Comparison of ENCODE assay signal across 11 cellular contexts in genomic region chr12:68591716-68592437, GRCh38. TPM values are rescaled to one million over a fixed set of nuclear protein-coding genes. Genes with fewer than 3 reads are reported as not detected.
DNase-seq lines count a peak whose midpoint lies in the region; ATAC-seq, FAIRE-seq and TF ChIP-seq lines count a peak whose summit lies in the region.
"Had no signal": no experiment of that assay in that cellular context is flagged by ENCODE, and none has a peak within 500 bp of the region (broad histone marks: within the 10 kb centered on the region; RNA-seq: fewer than 3 reads in every experiment).

No MANE protein-coding gene starts in this region.

- TF ChIP-seq CTCF in Loucy (conservative IDR thresholded peaks at IDR 0.05; ENCODE audit: low read length): no peak

- peaks cover 34% of the 10 kb centered on the region for H3K4me1 ChIP-seq in Loucy (ENCODE audit: insufficient read depth, low read length, poor library complexity, severe bottlenecking)

- H3F3A ChIP-seq in Loucy (ENCODE audit: low read depth): peaks cover 8% of the 10 kb centered on the region

- H3K79me2 ChIP-seq in Loucy (ENCODE audit: insufficient read depth, low read length): no peaks in the 10 kb centered on the region

- peak overlapping the region; percentile 69 for H3K4me2 ChIP-seq in Loucy (ENCODE audit: low read depth, low read length, poor library complexity, severe bottlenecking)

- POLR2A ChIA-PET in activated CD8-positive, alpha-beta T cell treated with anti-CD3 and anti-CD28 coated beads, Interleukin-2, amount 10 ng/mL, durations not matched to agents 7 days and 5 days (lab: Charles Lee): interaction anchor here (0.9 to 2.9 kb wide), 3 partner anchors 10 to 19 kb away, joined by 3 to 12 read pairs (median 3); partner anchors contain the start of gene RAP1B

- CTCF ChIA-PET in activated naive CD4-positive, alpha-beta T cell treated with anti-CD3 and anti-CD28 coated beads, Interleukin-2, amount 10 ng/mL, durations not matched to agents 7 days and 5 days (lab: Charles Lee): interaction anchor here (0.7 to 1.1 kb wide), 2 partner anchors 16 to 204 kb away, joined by 3 to 4 read pairs; no protein-coding TSS in a partner anchor
- CTCF ChIA-PET in activated CD8-positive, alpha-beta T cell treated with anti-CD3 and anti-CD28 coated beads, Interleukin-2, amount 10 ng/mL, durations not matched to agents 7 days and 5 days (lab: Charles Lee): interaction anchor here (1.2 to 1.3 kb wide), 2 partner anchors 52 to 369 kb away, joined by 3 to 4 read pairs; no protein-coding TSS in a partner anchor

- peak overlapping the region; percentile 94 for H3K27ac Mint-ChIP-seq in activated naive CD4-positive, alpha-beta T cell treated with anti-CD3 and anti-CD28 coated beads, Interleukin-2, amount 10 ng/mL, durations not matched to agents 7 days and 5 days
- peak overlapping the region; percentile 73 for H3K27ac Mint-ChIP-seq in activated CD8-positive, alpha-beta T cell treated with anti-CD3 and anti-CD28 coated beads, Interleukin-2, amount 10 ng/mL, durations not matched to agents 7 days and 5 days

- H3K9me3 Mint-ChIP-seq in activated naive CD4-positive, alpha-beta T cell treated with anti-CD3 and anti-CD28 coated beads, Interleukin-2, amount 10 ng/mL, durations not matched to agents 7 days and 5 days: peaks cover 29% of the 10 kb centered on the region
- H3K9me3 Mint-ChIP-seq in activated CD8-positive, alpha-beta T cell treated with anti-CD3 and anti-CD28 coated beads, Interleukin-2, amount 10 ng/mL, durations not matched to agents 7 days and 5 days (ENCODE audit: insufficient read depth): peaks cover 24% of the 10 kb centered on the region

- peak overlapping the region; percentile 49 for H3K4me3 ChIP-seq in Loucy (ENCODE audit: low read length, poor library complexity, severe bottlenecking)
- H3K4me3 ChIP-seq: dorsolateral prefrontal cortex, tibial nerve had no signal

- H3K36me3 Mint-ChIP-seq in activated naive CD4-positive, alpha-beta T cell treated with anti-CD3 and anti-CD28 coated beads, Interleukin-2, amount 10 ng/mL, durations not matched to agents 7 days and 5 days: peaks cover 30% of the 10 kb centered on the region
- peaks cover 33% of the 10 kb centered on the region for H3K36me3 Mint-ChIP-seq in activated CD8-positive, alpha-beta T cell treated with anti-CD3 and anti-CD28 coated beads, Interleukin-2, amount 10 ng/mL, durations not matched to agents 7 days and 5 days (ENCODE audit: low read depth)

- H3K4me1 Mint-ChIP-seq in activated naive CD4-positive, alpha-beta T cell treated with anti-CD3 and anti-CD28 coated beads, Interleukin-2, amount 10 ng/mL, durations not matched to agents 7 days and 5 days: peaks cover 57% of the 10 kb centered on the region
- H3K4me1 Mint-ChIP-seq in activated CD8-positive, alpha-beta T cell treated with anti-CD3 and anti-CD28 coated beads, Interleukin-2, amount 10 ng/mL, durations not matched to agents 7 days and 5 days (ENCODE audit: low read depth): peaks cover 47% of the 10 kb centered on the region

- peak; percentile 75 for ATAC-seq in activated CD8-positive, alpha-beta T cell treated with anti-CD3 and anti-CD28 coated beads, Interleukin-2, amount 10 ng/mL, durations not matched to agents 7 days and 5 days
- ATAC-seq in stimulated activated naive CD8-positive, alpha-beta T cell treated with anti-CD3 and anti-CD28 coated beads, Interleukin-15, Interleukin-2, amounts not matched to agents 100 U/mL and 50 U/mL, for 24 hours: peak; percentile 11

- H3K9me2 ChIP-seq in Loucy (replicated peaks; ENCODE audit: low read depth, low read length): no peaks in the 10 kb centered on the region

- H3K9me3 ChIP-seq in Loucy (ENCODE audit: insufficient read depth, low read depth, low read length): peaks cover 14% of the 10 kb centered on the region; the same call in 1 of the 2 replicates

- H3K9ac ChIP-seq in Loucy (ENCODE audit: low read depth, low read length, poor library complexity, severe bottlenecking): no peak overlapping the region

- H3K4me3 Mint-ChIP-seq in activated naive CD4-positive, alpha-beta T cell treated with anti-CD3 and anti-CD28 coated beads, Interleukin-2, amount 10 ng/mL, durations not matched to agents 7 days and 5 days: peak overlapping the region; percentile 23
- H3K4me3 Mint-ChIP-seq in activated CD8-positive, alpha-beta T cell treated with anti-CD3 and anti-CD28 coated beads, Interleukin-2, amount 10 ng/mL, durations not matched to agents 7 days and 5 days: peak overlapping the region; percentile 42

- H3K27me3 ChIP-seq in Loucy (ENCODE audit: insufficient read depth, low read length, poor library complexity, severe bottlenecking): no peaks in the 10 kb centered on the region
- H3K27me3 ChIP-seq: dorsolateral prefrontal cortex, tibial nerve had no signal

- DNase-seq in activated naive CD4-positive, alpha-beta T cell treated with anti-CD3 and anti-CD28 coated beads, Interleukin-2, amount 10 ng/mL, durations not matched to agents 7 days and 5 days: peak; percentile 63
- no peak for DNase-seq in activated naive CD4-positive, alpha-beta T cell (lab: John Stamatoyannopoulos, UW)
- peak; percentile 61 for DNase-seq in activated CD8-positive, alpha-beta T cell treated with anti-CD3 and anti-CD28 coated beads, Interleukin-2, amount 10 ng/mL, durations not matched to agents 7 days and 5 days
- no peak for DNase-seq in stimulated activated naive CD8-positive, alpha-beta T cell treated with anti-CD3 and anti-CD28 coated beads, Interleukin-15, Interleukin-2, amounts not matched to agents 100 U/mL and 50 U/mL, for 24 hours
- DNase-seq in urothelium cell line (ENCODE audit: low spot score): no peak
- no peak for DNase-seq in ureter (ENCODE audit: low spot score)
- no peak for DNase-seq in SHP77 treated with DMSO at 0.1 percent for 48 hours (lab: John Stamatoyannopoulos, UW)
- DNase-seq: dorsolateral prefrontal cortex, hypothalamus had no signal

- H4K20me1 ChIP-seq in Loucy (ENCODE audit: insufficient read depth, low read length, poor library complexity, severe bottlenecking): no peaks in the 10 kb centered on the region

- H3K36me3 ChIP-seq in Loucy (ENCODE audit: insufficient read depth, low read length): no peaks in the 10 kb centered on the region
- H3K36me3 ChIP-seq: tibial nerve had no signal

- peak overlapping the region; percentile 17; the same call in 1 of the 2 replicates for H2AFZ ChIP-seq in Loucy (ENCODE audit: low read length)

- H3K27me3 Mint-ChIP-seq in activated naive CD4-positive, alpha-beta T cell treated with anti-CD3 and anti-CD28 coated beads, Interleukin-2, amount 10 ng/mL, durations not matched to agents 7 days and 5 days: no peaks in the 10 kb centered on the region
- no peaks in the 10 kb centered on the region for H3K27me3 Mint-ChIP-seq in activated CD8-positive, alpha-beta T cell treated with anti-CD3 and anti-CD28 coated beads, Interleukin-2, amount 10 ng/mL, durations not matched to agents 7 days and 5 days (ENCODE audit: low read depth)

- FAIRE-seq in urothelium cell line (lab: Jason Lieb, UNC): no peak

RNA-seq across cellular contexts. Expression of gene RAP1B, which starts 18.8 kb away (rescaled TPM):
- 100 to 1,000 TPM; 256 to 268 TPM for total RNA-seq in activated CD8-positive, alpha-beta T cell treated with anti-CD3 and anti-CD28 coated beads, Interleukin-2, amount 10 ng/mL, durations not matched to agents 7 days and 5 days
- total RNA-seq in ureter: 198 TPM

Comparison
In these comparisons a context has a peak if more than half of its experiments do, and no peak if none do; other contexts are left out.
1. DNase-seq: peak in activated naive CD4-positive, alpha-beta T cell treated with anti-CD3 and anti-CD28 coated beads, Interleukin-2, amount 10 ng/mL, durations not matched to agents 7 days and 5 days (single experiment) and activated CD8-positive, alpha-beta T cell treated with anti-CD3 and anti-CD28 coated beads, Interleukin-2, amount 10 ng/mL, durations not matched to agents 7 days and 5 days (single experiment); none in activated naive CD4-positive, alpha-beta T cell (0 of 4), stimulated activated naive CD8-positive, alpha-beta T cell treated with anti-CD3 and anti-CD28 coated beads, Interleukin-15, Interleukin-2, amounts not matched to agents 100 U/mL and 50 U/mL, for 24 hours (single experiment), urothelium cell line (single experiment), ureter (single experiment) and SHP77 treated with DMSO at 0.1 percent for 48 hours (single experiment).